In the genomic region with DNA sequence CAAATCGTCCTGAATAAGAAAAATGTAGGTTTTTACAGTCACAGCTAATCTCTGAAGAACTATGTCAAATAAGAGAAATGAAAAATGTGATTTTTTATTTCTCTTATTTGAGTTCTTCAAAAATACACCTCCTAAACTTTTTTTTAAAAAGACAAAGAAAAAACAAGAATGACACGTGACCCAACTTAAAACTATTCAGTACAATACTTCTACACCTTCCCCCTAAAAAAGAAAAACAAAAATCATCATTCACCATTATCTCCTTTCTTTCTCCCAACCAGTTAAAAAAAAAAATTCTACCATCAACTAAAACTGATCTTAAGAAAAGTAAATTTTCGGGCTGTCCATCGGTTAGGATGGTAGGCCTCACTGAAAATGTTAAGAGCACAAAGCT, we compare ENCODE assay signal across 8 cellular contexts. TPM values are rescaled to one million over a fixed set of nuclear protein-coding genes. Genes with fewer than 3 reads are reported as not detected.
DNase-seq lines count a peak whose midpoint lies in the region; ATAC-seq, FAIRE-seq and TF ChIP-seq lines count a peak whose summit lies in the region.

No MANE protein-coding gene starts in this region.

- peak overlapping the region; percentile 93 to 98 for H3K9ac ChIP-seq in colonic mucosa (ENCODE audit: low read depth in 2 of 2, low read length in 2 of 2)

- H3K9me3 ChIP-seq in AG04450 (ENCODE audit: control insufficient read depth, insufficient read depth, low read length): no peaks in the 10 kb centered on the region
- H3K9me3 ChIP-seq in KOPT-K1 (ENCODE audit: insufficient read depth, low read length, poor library complexity, severe bottlenecking): no peaks in the 10 kb centered on the region
- no peaks in the 10 kb centered on the region for H3K9me3 ChIP-seq in colonic mucosa

- H3K4me1 Mint-ChIP-seq in naive thymus-derived CD8-positive, alpha-beta T cell: peaks cover 26 to 80% (median 69%) of the 10 kb centered on the region in 4 donors

- CTCF ChIA-PET in AG04450 (lab: Charles Lee): interaction anchor here (0.5 to 3.5 kb wide), 5 partner anchors 13 to 52 kb away, joined by 3 to 27 read pairs (median 3); no protein-coding TSS in a partner anchor

- no peaks in the 10 kb centered on the region for H3K27me3 Mint-ChIP-seq in naive thymus-derived CD8-positive, alpha-beta T cell

- DNase-seq in AG04450 (ENCODE audit: low read depth, low spot score): no peak
- DNase-seq in colonic mucosa: no peak
- DNase-seq in naive thymus-derived CD8-positive, alpha-beta T cell: no peak
- DNase-seq in D721Med (ENCODE audit: insufficient read length, low spot score): no peak
- DNase-seq in NCI-H1417 treated with DMSO at 0.1 percent for 48 hours (lab: John Stamatoyannopoulos, UW): no peak
- no peak for DNase-seq in SKM-1 (lab: John Stamatoyannopoulos, UW; ENCODE audit: unreplicated experiment)
- DNase-seq in stimulated activated naive CD4-positive, alpha-beta T cell (lab: John Stamatoyannopoulos, UW): no peak

- peaks cover 0 to 12% (median 0%) of the 10 kb centered on the region in 3 donors for H3K36me3 Mint-ChIP-seq in naive thymus-derived CD8-positive, alpha-beta T cell

- no peak for ATAC-seq in naive thymus-derived CD8-positive, alpha-beta T cell

- H3K27me3 ChIP-seq in AG04450 (ENCODE audit: control insufficient read depth, insufficient read depth, low read length) (no peaks in the 10 kb centered on the region), colonic mucosa (no peaks in the 10 kb centered on the region)

- H3K27ac ChIP-seq in AG04450 (ENCODE audit: low read depth, low read length) (peak overlapping the region; percentile 95), KOPT-K1 (ENCODE audit: low read depth, low read length, poor library complexity, severe bottlenecking) (peak overlapping the region; percentile 90), colonic mucosa (peak overlapping the region; percentile 95)

- intact Hi-C loops in colonic mucosa (cut with DNase I): no loop called here

- H3K36me3 ChIP-seq in KOPT-K1 (ENCODE audit: insufficient read depth, low read length) (peaks cover 10% of the 10 kb centered on the region), colonic mucosa (no peaks in the 10 kb centered on the region)

- POLR2A ChIA-PET in AG04450 (lab: Yijun Ruan, JAX): interaction anchor here (1.0 kb wide), 2 partner anchors 22 to 40 kb away, joined by 4 read pairs; no protein-coding TSS in a partner anchor
- POLR2A ChIA-PET in naive thymus-derived CD8-positive, alpha-beta T cell (lab: Charles Lee): interaction anchor here (0.7 to 3.0 kb wide), 14 partner anchors 9 to 912 kb away, joined by 3 to 42 read pairs (median 5); partner anchors contain the start of genes PWWP2A and UBLCP1

- H3K4me1 ChIP-seq in colonic mucosa: peaks cover 7% of the 10 kb centered on the region

- no peaks in the 10 kb centered on the region for H3K9me3 Mint-ChIP-seq in naive thymus-derived CD8-positive, alpha-beta T cell

- H3K4me3 ChIP-seq in AG04450 (ENCODE audit: low read depth, low read length) (peak overlapping the region; percentile 85), colonic mucosa (peak overlapping the region; percentile 84)

- TF ChIP-seq CTCF in AG04450 (IDR thresholded peaks at IDR 0.05; ENCODE audit: low read depth, low read length): no peak
- TF ChIP-seq CTCF in colonic mucosa (IDR thresholded peaks at IDR 0.05): no peak
- TF ChIP-seq CTCF in D721Med (IDR thresholded peaks at IDR 0.05; ENCODE audit: insufficient read depth, missing control alignments): no peak

- no peak for FAIRE-seq in D721Med (lab: Jason Lieb, UNC)

- H3K4me3 Mint-ChIP-seq in naive thymus-derived CD8-positive, alpha-beta T cell: peak overlapping the region; percentile 92 to 100 (median 97)

- H3K27ac Mint-ChIP-seq in naive thymus-derived CD8-positive, alpha-beta T cell: peak overlapping the region; percentile 97 to 100 (median 98)

RNA-seq across cellular contexts. Expression of gene RNF145, which starts 2.1 kb away (rescaled TPM):
- 66.3 and 80.2 TPM in 2 replicates for polyA plus RNA-seq in AG04450 (2011; rRNA removed)
- 42.8 and 56.3 TPM in 2 replicates for polyA minus RNA-seq in AG04450 (2011; rRNA and poly(A)+ RNA removed)
- 10 to 100 TPM; 58.8 to 92.3 TPM for total RNA-seq in colonic mucosa
- total RNA-seq in naive thymus-derived CD8-positive, alpha-beta T cell: 10 to 100 TPM; 46.8 to 54.2 TPM
- 10 to 100 TPM in 1 of 3 donors, 1 to 10 TPM in 2; 6.3 to 11.2 (median 7.4) TPM for polyA plus RNA-seq in naive thymus-derived CD8-positive, alpha-beta T cell

RNA-seq across cellular contexts. Expression of gene UBLCP1, which starts 55.9 kb away (rescaled TPM):
- polyA plus RNA-seq in AG04450 (2011; rRNA removed): 25.0 and 34.4 TPM in 2 replicates
- 3.9 and 7.3 TPM in 2 replicates for polyA minus RNA-seq in AG04450 (2011; rRNA and poly(A)+ RNA removed)
- total RNA-seq in colonic mucosa: 10 to 100 TPM; 11.8 to 17.2 TPM
- total RNA-seq in naive thymus-derived CD8-positive, alpha-beta T cell: 10 to 100 TPM; 37.8 to 39.6 TPM
- 10 to 100 TPM; 60.7 to 68.4 (median 64.1) TPM for polyA plus RNA-seq in naive thymus-derived CD8-positive, alpha-beta T cell
